ENCODE assay signal across 20 cellular contexts in genomic region chr1:21866629-21867009, GRCh38. TPM values are rescaled to one million over a fixed set of nuclear protein-coding genes. Genes with fewer than 3 reads are reported as not detected.
DNase-seq lines count a peak whose midpoint lies in the region; ATAC-seq and TF ChIP-seq lines count a peak whose summit lies in the region.
"Had no signal": no experiment of that assay in that cellular context is flagged by ENCODE, and none has a peak within 500 bp of the region (broad histone marks: within the 10 kb centered on the region; RNA-seq: fewer than 3 reads in every experiment).

No MANE protein-coding gene starts in this region.

- POLR2A ChIA-PET in activated CD8-positive, alpha-beta T cell treated with anti-CD3 and anti-CD28 coated beads for 36 hours (lab: Charles Lee) = no interaction called here

- no peaks in the 10 kb centered on the region for H3K36me3 Mint-ChIP-seq in stimulated activated memory B cell treated with anti-CD40 and anti-IgM and Interleukin-4, amounts not matched to agents 10 μg/mL and 1 μg/mL and 100 μg/mL, for 72 hours
- H3K36me3 Mint-ChIP-seq in activated CD8-positive, alpha-beta T cell treated with anti-CD3 and anti-CD28 coated beads for 36 hours (ENCODE audit: low read depth) = peaks cover 4% of the 10 kb centered on the region
- H3K36me3 Mint-ChIP-seq: activated naive CD8-positive, alpha-beta T cell; CD8-positive, alpha-beta memory T cell; natural killer cell had no signal

- intact Hi-C loops in activated CD8-positive, alpha-beta T cell treated with anti-CD3 and anti-CD28 coated beads for 36 hours (cut with micrococcal nuclease) = no loop called here

- peaks cover 23% of the 10 kb centered on the region for H3K4me1 Mint-ChIP-seq in stimulated activated memory B cell treated with anti-CD40 and anti-IgM and Interleukin-4, amounts not matched to agents 10 μg/mL and 1 μg/mL and 100 μg/mL, for 72 hours
- H3K4me1 Mint-ChIP-seq in activated CD8-positive, alpha-beta T cell treated with anti-CD3 and anti-CD28 coated beads for 36 hours (ENCODE audit: low read depth) = peaks cover 5% of the 10 kb centered on the region
- H3K4me1 Mint-ChIP-seq: CD8-positive, alpha-beta memory T cell; natural killer cell had no signal

- DNase-seq in astrocyte of the cerebellum (ENCODE audit: low read depth) = peak; percentile 8
- DNase-seq in GM13976 (ENCODE audit: low spot score) = no peak
- DNase-seq in activated CD8-positive, alpha-beta T cell treated with anti-CD3 and anti-CD28 coated beads for 36 hours = no peak
- DNase-seq: activated CD4-positive, alpha-beta T cell treated with anti-CD3 and anti-CD28 coated beads for 1 hour; activated CD8-positive, alpha-beta memory T cell treated with anti-CD3 and anti-CD28 coated beads, Interleukin-2, amount 50 U/mL, for 48 hours; CD8-positive, alpha-beta memory T cell; GF-D8; left ventricle myocardium inferior; natural killer cell; NCI-H1105; upper lobe of left lung had no signal

- H3K9me3 ChIP-seq in HUES48 (ENCODE audit: control insufficient read depth, insufficient read depth, low read length) = no peaks in the 10 kb centered on the region
- H3K9me3 ChIP-seq: breast epithelium, left ventricle myocardium inferior, upper lobe of left lung had no signal

- peaks cover 28% of the 10 kb centered on the region for H3K36me3 ChIP-seq in HUES48 (ENCODE audit: control insufficient read depth, insufficient read depth, low read length)

- peak overlapping the region; percentile 86 for H3K27ac Mint-ChIP-seq in stimulated activated memory B cell treated with anti-CD40 and anti-IgM and Interleukin-4, amounts not matched to agents 10 μg/mL and 1 μg/mL and 100 μg/mL, for 72 hours
- H3K27ac Mint-ChIP-seq in activated CD8-positive, alpha-beta T cell treated with anti-CD3 and anti-CD28 coated beads for 36 hours = no peak overlapping the region
- H3K27ac Mint-ChIP-seq: activated naive CD8-positive, alpha-beta T cell; CD8-positive, alpha-beta memory T cell; natural killer cell had no signal

- no peaks in the 10 kb centered on the region for H3K27me3 ChIP-seq in HUES48 (ENCODE audit: control insufficient read depth, insufficient read depth, low read length)
- H3K27me3 ChIP-seq: breast epithelium, upper lobe of left lung had no signal

- H3K4me1 ChIP-seq in HUES48 (ENCODE audit: control insufficient read depth, insufficient read depth, low read length) = peaks cover 14% of the 10 kb centered on the region

- TF ChIP-seq CTCF in astrocyte of the cerebellum (IDR thresholded peaks at IDR 0.05; ENCODE audit: low read depth, low read length, missing control alignments) = no peak
- TF ChIP-seq CTCF in GM13976 (IDR thresholded peaks at IDR 0.05; ENCODE audit: borderline replicate concordance, control extremely low read depth, extremely low read depth, insufficient read depth, missing control alignments) = no peak
- no peak for TF ChIP-seq CTCF in activated CD8-positive, alpha-beta T cell treated with anti-CD3 and anti-CD28 coated beads for 36 hours (IDR thresholded peaks at IDR 0.05)

- in situ Hi-C loops in astrocyte of the cerebellum (cut with HindIII; ENCODE audit: low sequenced_read_pairs) = no loop called here
- in situ Hi-C loops in GM13976 (cut with MboI; ENCODE audit: low sequenced_read_pairs, unreplicated experiment) = no loop called here

- H3K27ac ChIP-seq in HUES48 (ENCODE audit: low read depth, low read length) = peak overlapping the region; percentile 7
- H3K27ac ChIP-seq: RWPE1, upper lobe of left lung had no signal

- peak; percentile 21 for ATAC-seq in GM18517 (IDR thresholded peaks at IDR 0.05; ENCODE audit: unreplicated experiment)
- ATAC-seq in stimulated activated memory B cell treated with anti-CD40 and anti-IgM and Interleukin-4, amounts not matched to agents 10 μg/mL and 1 μg/mL and 100 μg/mL, for 72 hours = no peak
- ATAC-seq in HG03095 (IDR thresholded peaks at IDR 0.05; ENCODE audit: unreplicated experiment) = no peak
- ATAC-seq in activated CD8-positive, alpha-beta T cell treated with anti-CD3 and anti-CD28 coated beads for 36 hours = no peak

- CTCF ChIA-PET in activated CD8-positive, alpha-beta T cell treated with anti-CD3 and anti-CD28 coated beads for 36 hours (lab: Charles Lee) = no interaction called here

- no peak overlapping the region for H3K9ac ChIP-seq in HUES48 (ENCODE audit: low read depth, low read length)

- no peaks in the 10 kb centered on the region for H3K27me3 Mint-ChIP-seq in stimulated activated memory B cell treated with anti-CD40 and anti-IgM and Interleukin-4, amounts not matched to agents 10 μg/mL and 1 μg/mL and 100 μg/mL, for 72 hours
- H3K27me3 Mint-ChIP-seq in activated CD8-positive, alpha-beta T cell treated with anti-CD3 and anti-CD28 coated beads for 36 hours = no peaks in the 10 kb centered on the region
- H3K27me3 Mint-ChIP-seq: activated naive CD8-positive, alpha-beta T cell had no signal

- no peaks in the 10 kb centered on the region for H3K9me3 Mint-ChIP-seq in stimulated activated memory B cell treated with anti-CD40 and anti-IgM and Interleukin-4, amounts not matched to agents 10 μg/mL and 1 μg/mL and 100 μg/mL, for 72 hours
- H3K9me3 Mint-ChIP-seq in activated CD8-positive, alpha-beta T cell treated with anti-CD3 and anti-CD28 coated beads for 36 hours = no peaks in the 10 kb centered on the region
- H3K9me3 Mint-ChIP-seq: CD8-positive, alpha-beta memory T cell; natural killer cell had no signal

- H3K4me3 Mint-ChIP-seq in stimulated activated memory B cell treated with anti-CD40 and anti-IgM and Interleukin-4, amounts not matched to agents 10 μg/mL and 1 μg/mL and 100 μg/mL, for 72 hours = no peak overlapping the region
- H3K4me3 Mint-ChIP-seq in activated CD8-positive, alpha-beta T cell treated with anti-CD3 and anti-CD28 coated beads for 36 hours = no peak overlapping the region
- H3K4me3 Mint-ChIP-seq: activated naive CD8-positive, alpha-beta T cell; CD8-positive, alpha-beta memory T cell; natural killer cell had no signal

- no peak overlapping the region for H3K4me3 ChIP-seq in HUES48 (ENCODE audit: low read depth, low read length)
- H3K4me3 ChIP-seq in astrocyte of the cerebellum (ENCODE audit: low read depth, low read length) = no peak overlapping the region
- H3K4me3 ChIP-seq: breast epithelium, left ventricle myocardium inferior, upper lobe of left lung had no signal

RNA-seq across cellular contexts. Expression of gene LDLRAD2, which starts 54.6 kb away (rescaled TPM):
- total RNA-seq in activated CD8-positive, alpha-beta T cell treated with anti-CD3 and anti-CD28 coated beads for 36 hours = under 1 TPM in 1 of 2 experiments, not detected in 1; 0.07 TPM
- total RNA-seq: CD8-positive, alpha-beta memory T cell; HepG2; left ventricle myocardium inferior; T-helper 1 cell treated with Interleukin-12 subunit alpha and Interleukin-12 subunit beta and Interleukin-4 antibody, amounts not matched to agents 30 ng/mL and 1 ng/mL, for 36 hours had no signal
